1 cellular context compared by ENCODE assay signal in genomic region chr6:116384727-116385461, GRCh38.
TF ChIP-seq lines count a peak whose summit lies in the region.

No MANE protein-coding gene starts in this region.

TF ChIP-seq in GM12878, 131 proteins besides CTCF, POLR2A, EP300 and RAD21:
- no peak for TF ChIP-seq SRF (IDR thresholded peaks at IDR 0.05; ENCODE audit: low read depth in 2 of 2, low read length in 2 of 2)
- no peak for TF ChIP-seq EZH2 (IDR thresholded peaks at IDR 0.05; ENCODE audit: borderline replicate concordance, control insufficient read depth, low read depth, low read length)
- no peak for TF ChIP-seq SMAD1 (IDR thresholded peaks at IDR 0.05; ENCODE audit: low read depth, partially characterized antibody)
- TF ChIP-seq ZNF384 (IDR thresholded peaks at IDR 0.05; ENCODE audit: borderline replicate concordance, low read depth, low read length), result no peak
- TF ChIP-seq, protein P1, sequence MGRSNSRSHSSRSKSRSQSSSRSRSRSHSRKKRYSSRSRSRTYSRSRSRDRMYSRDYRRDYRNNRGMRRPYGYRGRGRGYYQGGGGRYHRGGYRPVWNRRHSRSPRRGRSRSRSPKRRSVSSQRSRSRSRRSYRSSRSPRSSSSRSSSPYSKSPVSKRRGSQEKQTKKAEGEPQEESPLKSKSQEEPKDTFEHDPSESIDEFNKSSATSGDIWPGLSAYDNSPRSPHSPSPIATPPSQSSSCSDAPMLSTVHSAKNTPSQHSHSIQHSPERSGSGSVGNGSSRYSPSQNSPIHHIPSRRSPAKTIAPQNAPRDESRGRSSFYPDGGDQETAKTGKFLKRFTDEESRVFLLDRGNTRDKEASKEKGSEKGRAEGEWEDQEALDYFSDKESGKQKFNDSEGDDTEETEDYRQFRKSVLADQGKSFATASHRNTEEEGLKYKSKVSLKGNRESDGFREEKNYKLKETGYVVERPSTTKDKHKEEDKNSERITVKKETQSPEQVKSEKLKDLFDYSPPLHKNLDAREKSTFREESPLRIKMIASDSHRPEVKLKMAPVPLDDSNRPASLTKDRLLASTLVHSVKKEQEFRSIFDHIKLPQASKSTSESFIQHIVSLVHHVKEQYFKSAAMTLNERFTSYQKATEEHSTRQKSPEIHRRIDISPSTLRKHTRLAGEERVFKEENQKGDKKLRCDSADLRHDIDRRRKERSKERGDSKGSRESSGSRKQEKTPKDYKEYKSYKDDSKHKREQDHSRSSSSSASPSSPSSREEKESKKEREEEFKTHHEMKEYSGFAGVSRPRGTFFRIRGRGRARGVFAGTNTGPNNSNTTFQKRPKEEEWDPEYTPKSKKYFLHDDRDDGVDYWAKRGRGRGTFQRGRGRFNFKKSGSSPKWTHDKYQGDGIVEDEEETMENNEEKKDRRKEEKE (IDR thresholded peaks at IDR 0.05), result no peak
- no peak for TF ChIP-seq RFX5 (IDR thresholded peaks at IDR 0.05; ENCODE audit: low read depth, low read length)
- no peak for TF ChIP-seq BMI1 (IDR thresholded peaks at IDR 0.05; ENCODE audit: borderline replicate concordance)
- no peak for TF ChIP-seq BRCA1 (IDR thresholded peaks at IDR 0.05; ENCODE audit: low read depth, low read length)
- no peak for TF ChIP-seq SREBF1 (IDR thresholded peaks at IDR 0.05; ENCODE audit: low read length)
- no peak for TF ChIP-seq MYB (IDR thresholded peaks at IDR 0.05; ENCODE audit: borderline replicate concordance, low read depth, low read length)
- TF ChIP-seq E2F8 (IDR thresholded peaks at IDR 0.05; ENCODE audit: low read depth, partially characterized antibody), result no peak
TF ChIP-seq in GM12878: peak in this region for 0.
